Comparison of ENCODE assay signal across 9 cellular contexts in genomic region chr6:34526241-34526972, GRCh38. TPM values are rescaled to one million over a fixed set of nuclear protein-coding genes. Genes with fewer than 3 reads are reported as not detected.
A peak's percentile ranks its signal among the peaks of the same experiment; 100 is the strongest.
DNase-seq lines count a peak whose midpoint lies in the region; ATAC-seq and TF ChIP-seq lines count a peak whose summit lies in the region.
"Had no signal": no experiment of that assay in that cellular context is flagged by ENCODE, and none has a peak within 500 bp of the region (broad histone marks: within the 10 kb centered on the region; RNA-seq: fewer than 3 reads in every experiment).

No MANE protein-coding gene starts in this region.

- DNase-seq in brain microvascular endothelial cell (no peak), right lobe of liver (peak in 1 of 3 donors; percentile 53), suprapubic skin (ENCODE audit: low spot score in 2 of 2) (no peak), RPMI8226 (no peak)

- H3K36me3 ChIP-seq in HUES64 (ENCODE audit: insufficient read depth, low read length) = no peaks in the 10 kb centered on the region
- no peaks in the 10 kb centered on the region for H3K36me3 ChIP-seq in brain microvascular endothelial cell (replicated peaks)
- H3K36me3 ChIP-seq in right lobe of liver = no peaks in the 10 kb centered on the region
- H3K36me3 ChIP-seq in suprapubic skin = no peaks in the 10 kb centered on the region

- H3K27me3 ChIP-seq in HUES64 (ENCODE audit: insufficient read depth, low read length) (no peaks in the 10 kb centered on the region), brain microvascular endothelial cell (replicated peaks) (no peaks in the 10 kb centered on the region), right lobe of liver (no peaks in the 10 kb centered on the region), suprapubic skin (no peaks in the 10 kb centered on the region)

- H3K9me3 ChIP-seq in HUES64 (ENCODE audit: insufficient read depth, low read depth, low read length) = no peaks in the 10 kb centered on the region
- H3K9me3 ChIP-seq in right lobe of liver = no peaks in the 10 kb centered on the region
- H3K9me3 ChIP-seq in suprapubic skin = no peaks in the 10 kb centered on the region

- intact Hi-C loops in right lobe of liver (cut with DNase I) = loop anchor here in 1 of 2 donors (10.0 kb wide), 1 partner anchor 62 kb away; the partner anchor contains the start of gene PACSIN1

- H3K9ac ChIP-seq in HUES64 (ENCODE audit: low read depth, low read length) = no peak overlapping the region

- H3K4me3 ChIP-seq in HUES64 (ENCODE audit: low read length) = peak overlapping the region; percentile 51
- peak overlapping the region; percentile 41 for H3K4me3 ChIP-seq in brain microvascular endothelial cell (ENCODE audit: low read depth, low read length)
- peak overlapping the region in 2 of 3 donors; percentile 21 to 22 for H3K4me3 ChIP-seq in right lobe of liver
- peak overlapping the region; percentile 30 for H3K4me3 ChIP-seq in suprapubic skin

- WGBS in HUES64 = 70% methylated on average over 22 of the region's 23 CpGs
- WGBS in right lobe of liver (ENCODE audit: insufficient coverage, low coverage, low lambda C conversion rate, missing lambda C conversion rate) = 68% methylated on average over 13 of the region's 23 CpGs
- 50% methylated on average over 15 of the region's 23 CpGs for WGBS in suprapubic skin

- H3K4me1 ChIP-seq in HUES64 (ENCODE audit: insufficient read depth, low read length) (peaks cover 16% of the 10 kb centered on the region), right lobe of liver (peaks cover 0 to 9% (median 0%) of the 10 kb centered on the region in 4 donors), suprapubic skin (peaks cover 11% of the 10 kb centered on the region)

- TF ChIP-seq POLR2A in right lobe of liver (IDR thresholded peaks at IDR 0.05) (no peak), suprapubic skin (IDR thresholded peaks at IDR 0.05) (no peak)

- ATAC-seq in right lobe of liver = no peak
- ATAC-seq in GM18861 (IDR thresholded peaks at IDR 0.05; ENCODE audit: unreplicated experiment) = no peak
- no peak for ATAC-seq in HG03354 (IDR thresholded peaks at IDR 0.05; ENCODE audit: poor library complexity, severe bottlenecking, unreplicated experiment)
- no peak for ATAC-seq in GM21723 (IDR thresholded peaks at IDR 0.05; ENCODE audit: unreplicated experiment)

- H3K27ac ChIP-seq in HUES64 (ENCODE audit: low read depth, low read length) (0 out of 2 replicates have a peak overlapping the region, but pooled peaks have one; percentile 30), brain microvascular endothelial cell (no peak overlapping the region), right lobe of liver (no peak overlapping the region), suprapubic skin (no peak overlapping the region)

- no peak for TF ChIP-seq CTCF in brain microvascular endothelial cell (IDR thresholded peaks at IDR 0.05; ENCODE audit: low read depth, low read length, missing control alignments)
- TF ChIP-seq CTCF in right lobe of liver (IDR thresholded peaks at IDR 0.05) = no peak
- TF ChIP-seq CTCF in suprapubic skin (IDR thresholded peaks at IDR 0.05) = no peak

- in situ Hi-C loops in brain microvascular endothelial cell (cut with HindIII; ENCODE audit: low pct_ligation_motif_present, low sequenced_read_pairs) = no loop called here

- TF ChIP-seq EP300 in suprapubic skin (IDR thresholded peaks at IDR 0.05) = no peak

RNA-seq across cellular contexts. Expression of gene SPDEF, which starts 29.7 kb away (rescaled TPM):
- polyA plus RNA-seq in HUES64 (2013, experiment 1 of 2) = 0.10 TPM
- polyA plus RNA-seq in HUES64 (2013, experiment 2 of 2) = not detected
- total RNA-seq in right lobe of liver (not detected), suprapubic skin (10 to 100 TPM; 25.0 to 45.9 (median 32.3) TPM)
- total RNA-seq: H4 had no signal

Comparison
In these comparisons a context has a peak if more than half of its experiments do, and no peak if none do; other contexts are left out.
1. RNA of gene SPDEF, which starts 29.7 kb away (total RNA-seq): 25.0 to 45.9 TPM in suprapubic skin; not detected in right lobe of liver; every median in the first group is over 10 times any median in the second.
2. Peak in every context shown above with its lines, with median percentiles within 50 percentile points of each other: H3K4me3 ChIP-seq.